8 cellular contexts compared by ENCODE assay signal in genomic region chr18:500556-501405, GRCh38. TPM values are rescaled to one million over a fixed set of nuclear protein-coding genes. Genes with fewer than 3 reads are reported as not detected.
DNase-seq lines count a peak whose midpoint lies in the region; ATAC-seq and TF ChIP-seq lines count a peak whose summit lies in the region.

COLEC12 (minus strand) TSS chr18:500701; CDS start chr18:500514, 187 bp downstream.

- ATAC-seq in esophagus mucosa (peak; percentile 24), HG03457 (IDR thresholded peaks at IDR 0.05; ENCODE audit: unreplicated experiment) (no peak), HG02840 (IDR thresholded peaks at IDR 0.05; ENCODE audit: low FRiP score, unreplicated experiment) (no peak)

- H3K27ac Mint-ChIP-seq in nephron = peak within 1 kb of the TSS; percentile 62 to 82 (median 63)

- TF ChIP-seq CTCF in LNCaP clone FGC (IDR thresholded peaks at IDR 0.05; ENCODE audit: control insufficient read depth, extremely low read depth, insufficient read depth) = no peak
- TF ChIP-seq CTCF in nephron (IDR thresholded peaks at IDR 0.05; ENCODE audit: unreplicated experiment in 3 of 3) = no peak
- TF ChIP-seq CTCF in GM10266 (IDR thresholded peaks at IDR 0.05; ENCODE audit: control insufficient read depth, insufficient read depth, low read depth, missing control alignments) = no peak

- H3K79me2 ChIP-seq in ACC112 (ENCODE audit: control insufficient read depth, insufficient read depth, low read length, unreplicated experiment) = no peaks in the 10 kb centered on the region

- H3K9me3 Mint-ChIP-seq in nephron = no peaks in the 10 kb centered on the region

- peaks cover 25% of the 10 kb centered on the region for H3K4me1 Mint-ChIP-seq in nephron

- H3K36me3 Mint-ChIP-seq in nephron (ENCODE audit: low read depth) = no peaks in the 10 kb centered on the region

- no peaks in the 10 kb centered on the region for H3K36me3 ChIP-seq in ACC112 (ENCODE audit: insufficient read depth, low read length)

- H3K4me1 ChIP-seq in ACC112 (ENCODE audit: control insufficient read depth, insufficient read depth, low read length, unreplicated experiment) = peaks cover 10% of the 10 kb centered on the region

- peaks cover 47% of the 10 kb centered on the region for H3K27me3 ChIP-seq in ACC112 (ENCODE audit: insufficient read depth, low read length)

- H3K4me3 Mint-ChIP-seq in nephron = peak within 1 kb of the TSS; percentile 89 to 92 (median 91)

- DNase-seq in LNCaP clone FGC (ENCODE audit: low read depth) = no peak
- no peak for DNase-seq in effector CD4-positive, alpha-beta T cell
- no peak for DNase-seq in GM10266 (ENCODE audit: extremely low spot score)

- H2AFZ ChIP-seq in ACC112 (ENCODE audit: low read length, unreplicated experiment) = peak within 1 kb of the TSS; percentile 28

- H3K4me3 ChIP-seq in ACC112 (ENCODE audit: low read depth, low read length) (peak within 1 kb of the TSS; percentile 77), LNCaP clone FGC (ENCODE audit: low read depth, low read length) (peak within 1 kb of the TSS; percentile 64)

- no peak within 1 kb of the TSS for H3K27ac ChIP-seq in ACC112 (ENCODE audit: low read depth, low read length)

- peaks cover 73% of the 10 kb centered on the region for H3K27me3 Mint-ChIP-seq in nephron (ENCODE audit: low read depth)

RNA-seq across cellular contexts. Expression of gene COLEC12, which starts in this region (rescaled TPM):
- total RNA-seq in esophagus mucosa = 0.68 TPM

Comparison
In these comparisons a context has a peak if more than half of its experiments do, and no peak if none do; other contexts are left out.
1. Peak in ATAC-seq in esophagus mucosa; RNA of the gene not detected or under 1 TPM.